In genomic region chr12:89352492-89353187, GRCh38 we compare ENCODE assay signal across 8 cellular contexts. TPM values are rescaled to one million over a fixed set of nuclear protein-coding genes. Genes with fewer than 3 reads are reported as not detected.
DNase-seq lines count a peak whose midpoint lies in the region; ATAC-seq, FAIRE-seq and TF ChIP-seq lines count a peak whose summit lies in the region.

Gene DUSP6, minus strand, starts transcription at chr12:89352501. Its CDS starts 462 bp downstream, at chr12:89352039.

- H3K27ac Mint-ChIP-seq in activated CD4-positive, alpha-beta T cell treated with anti-CD3 and anti-CD28 coated beads for 36 hours, result peak within 1 kb of the TSS; percentile 92

- H3K36me3 Mint-ChIP-seq in activated CD4-positive, alpha-beta T cell treated with anti-CD3 and anti-CD28 coated beads for 36 hours (ENCODE audit: low read depth), result peaks cover 32% of the 10 kb centered on the region

- intact Hi-C loops in activated CD4-positive, alpha-beta T cell treated with anti-CD3 and anti-CD28 coated beads for 36 hours (cut with DNase I, micrococcal nuclease), result loop anchor here (1.0 to 5.0 kb wide), 21 partner anchors 46 to 1315 kb away; partner anchors contain the start of genes GALNT4 (in 1 of the 2) and POC1B (in 1 of the 2)

- no peaks in the 10 kb centered on the region for H3K27me3 Mint-ChIP-seq in activated CD4-positive, alpha-beta T cell treated with anti-CD3 and anti-CD28 coated beads for 36 hours

- peaks cover 46% of the 10 kb centered on the region for H3K4me1 Mint-ChIP-seq in activated CD4-positive, alpha-beta T cell treated with anti-CD3 and anti-CD28 coated beads for 36 hours

- peak; percentile 23 for DNase-seq in GM12891 (ENCODE audit: insufficient read length, low spot score)
- DNase-seq in NCI-H510A (lab: John Stamatoyannopoulos, UW), result peak; percentile 97
- DNase-seq in activated CD4-positive, alpha-beta T cell treated with anti-CD3 and anti-CD28 coated beads for 36 hours, result peak; percentile 96
- peak; percentile 71 for DNase-seq in cerebellum (ENCODE audit: low spot score)
- DNase-seq in iris pigment epithelial cell (ENCODE audit: low read depth), result peak; percentile 100
- peak; percentile 93 for DNase-seq in smooth muscle cell of the brain vasculature (ENCODE audit: low read depth, low spot score)

- H3K9me3 Mint-ChIP-seq in activated CD4-positive, alpha-beta T cell treated with anti-CD3 and anti-CD28 coated beads for 36 hours (ENCODE audit: low read depth), result no peaks in the 10 kb centered on the region

- CTCF ChIA-PET in activated CD4-positive, alpha-beta T cell treated with anti-CD3 and anti-CD28 coated beads for 36 hours (lab: Charles Lee), result interaction anchor here (0.6 to 2.4 kb wide), 12 partner anchors 31 to 335 kb away, joined by 3 to 9 read pairs (median 4); no protein-coding TSS in a partner anchor

- TF ChIP-seq POLR2A in GM12891 (IDR thresholded peaks at IDR 0.05; ENCODE audit: low read depth, low read length), result no peak

- peak within 1 kb of the TSS; percentile 86 for H3K4me3 Mint-ChIP-seq in activated CD4-positive, alpha-beta T cell treated with anti-CD3 and anti-CD28 coated beads for 36 hours

- peak; percentile 65 for ATAC-seq in HG03196 (IDR thresholded peaks at IDR 0.05; ENCODE audit: unreplicated experiment)
- peak; percentile 83 for ATAC-seq in activated CD4-positive, alpha-beta T cell treated with anti-CD3 and anti-CD28 coated beads for 36 hours
- ATAC-seq in GM19328 (IDR thresholded peaks at IDR 0.05; ENCODE audit: unreplicated experiment), result no peak

- no peak for FAIRE-seq in GM12891 (lab: Jason Lieb, UNC)

- POLR2A ChIA-PET in activated CD4-positive, alpha-beta T cell treated with anti-CD3 and anti-CD28 coated beads for 36 hours (lab: Charles Lee), result interaction anchor here (0.5 to 2.1 kb wide), 7 partner anchors 25 to 314 kb away, joined by 3 to 17 read pairs (median 4); partner anchors contain the start of gene GALNT4

TF ChIP-seq in GM12891, 5 proteins besides CTCF, POLR2A, EP300 and RAD21:
- TF ChIP-seq POU2F2 (IDR thresholded peaks at IDR 0.05; ENCODE audit: low read depth, low read length), result peak; percentile 33; the same call in 1 of the 2 replicates
- TF ChIP-seq PAX5 (IDR thresholded peaks at IDR 0.05; ENCODE audit: insufficient read depth, low read length, severe bottlenecking), result no peak

RNA-seq across cellular contexts. Expression of gene DUSP6, which starts in this region (rescaled TPM):
- 0.19 TPM for polyA plus RNA-seq in GM12891 (2012; ENCODE audit: low read depth, missing spikeins)
- 10 to 100 TPM; 49.9 to 60.9 TPM for total RNA-seq in activated CD4-positive, alpha-beta T cell treated with anti-CD3 and anti-CD28 coated beads for 36 hours
- total RNA-seq in cerebellum, result 30.8 TPM

Comparison
In these comparisons a context has a peak if more than half of its experiments do, and no peak if none do; other contexts are left out.
1. DNase-seq: peak in every context shown above with its lines; median percentile 100 in iris pigment epithelial cell; 97 in NCI-H510A; 96 in activated CD4-positive, alpha-beta T cell treated with anti-CD3 and anti-CD28 coated beads for 36 hours; 93 in smooth muscle cell of the brain vasculature; 71 in cerebellum; 23 in GM12891.